1 cellular context compared by ENCODE assay signal in the genomic region with DNA sequence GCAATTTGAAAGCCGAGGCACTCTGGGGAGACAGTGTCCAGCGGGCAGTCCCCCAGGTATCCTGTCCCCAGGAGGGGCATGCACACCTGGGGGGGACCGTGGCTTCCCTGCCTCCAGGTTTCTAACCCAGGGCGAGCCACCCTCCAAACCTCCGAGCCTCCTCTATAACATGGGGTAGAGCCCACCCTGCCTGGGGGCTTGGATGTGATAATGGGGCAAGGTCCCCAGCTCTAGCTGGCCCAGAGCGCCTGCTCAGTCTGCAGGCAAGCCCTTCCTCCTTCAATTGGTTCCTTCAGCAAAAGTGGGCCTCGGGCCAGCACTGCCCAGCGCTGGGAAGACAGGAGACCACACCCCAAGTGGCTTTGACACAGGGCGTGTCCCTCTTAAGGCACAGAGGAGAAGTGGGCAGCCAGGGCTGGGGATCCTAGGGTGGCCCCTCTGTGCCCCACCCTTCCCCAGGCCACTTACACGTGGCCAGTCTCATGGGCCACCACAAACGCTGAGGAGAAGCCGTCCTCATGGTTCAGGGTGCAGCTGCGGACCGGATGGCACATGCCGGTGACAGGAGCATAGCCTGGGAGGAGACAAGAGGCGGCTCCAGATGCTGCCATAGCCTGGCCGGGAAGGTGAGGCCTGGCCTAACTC.
TF ChIP-seq lines count a peak whose summit lies in the region.

No MANE protein-coding gene starts in this region.

TF ChIP-seq in SK-N-SH, 30 proteins besides CTCF, POLR2A, EP300 and RAD21:
- no peak for TF ChIP-seq EZH2phosphoT487 (IDR thresholded peaks at IDR 0.05; ENCODE audit: borderline replicate concordance, low read depth)
- TF ChIP-seq, protein P1, sequence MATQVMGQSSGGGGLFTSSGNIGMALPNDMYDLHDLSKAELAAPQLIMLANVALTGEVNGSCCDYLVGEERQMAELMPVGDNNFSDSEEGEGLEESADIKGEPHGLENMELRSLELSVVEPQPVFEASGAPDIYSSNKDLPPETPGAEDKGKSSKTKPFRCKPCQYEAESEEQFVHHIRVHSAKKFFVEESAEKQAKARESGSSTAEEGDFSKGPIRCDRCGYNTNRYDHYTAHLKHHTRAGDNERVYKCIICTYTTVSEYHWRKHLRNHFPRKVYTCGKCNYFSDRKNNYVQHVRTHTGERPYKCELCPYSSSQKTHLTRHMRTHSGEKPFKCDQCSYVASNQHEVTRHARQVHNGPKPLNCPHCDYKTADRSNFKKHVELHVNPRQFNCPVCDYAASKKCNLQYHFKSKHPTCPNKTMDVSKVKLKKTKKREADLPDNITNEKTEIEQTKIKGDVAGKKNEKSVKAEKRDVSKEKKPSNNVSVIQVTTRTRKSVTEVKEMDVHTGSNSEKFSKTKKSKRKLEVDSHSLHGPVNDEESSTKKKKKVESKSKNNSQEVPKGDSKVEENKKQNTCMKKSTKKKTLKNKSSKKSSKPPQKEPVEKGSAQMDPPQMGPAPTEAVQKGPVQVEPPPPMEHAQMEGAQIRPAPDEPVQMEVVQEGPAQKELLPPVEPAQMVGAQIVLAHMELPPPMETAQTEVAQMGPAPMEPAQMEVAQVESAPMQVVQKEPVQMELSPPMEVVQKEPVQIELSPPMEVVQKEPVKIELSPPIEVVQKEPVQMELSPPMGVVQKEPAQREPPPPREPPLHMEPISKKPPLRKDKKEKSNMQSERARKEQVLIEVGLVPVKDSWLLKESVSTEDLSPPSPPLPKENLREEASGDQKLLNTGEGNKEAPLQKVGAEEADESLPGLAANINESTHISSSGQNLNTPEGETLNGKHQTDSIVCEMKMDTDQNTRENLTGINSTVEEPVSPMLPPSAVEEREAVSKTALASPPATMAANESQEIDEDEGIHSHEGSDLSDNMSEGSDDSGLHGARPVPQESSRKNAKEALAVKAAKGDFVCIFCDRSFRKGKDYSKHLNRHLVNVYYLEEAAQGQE (IDR thresholded peaks at IDR 0.05; ENCODE audit: low read depth, low read length) = no peak
- TF ChIP-seq YY1 (IDR thresholded peaks at IDR 0.05; ENCODE audit: low read depth) = no peak
- no peak for TF ChIP-seq GABPA (IDR thresholded peaks at IDR 0.05; ENCODE audit: low read depth)
- no peak for TF ChIP-seq SMC3 (IDR thresholded peaks at IDR 0.05; ENCODE audit: low read depth, low read length)
